ENCODE assay signal across 14 cellular contexts in genomic region chr3:94413721-94414106, GRCh38.
A peak's percentile ranks its signal among the peaks of the same experiment; 100 is the strongest.
DNase-seq lines count a peak whose midpoint lies in the region; ATAC-seq and TF ChIP-seq lines count a peak whose summit lies in the region.
"Had no signal": no experiment of that assay in that cellular context is flagged by ENCODE, and none has a peak within 500 bp of the region (broad histone marks: within the 10 kb centered on the region; RNA-seq: fewer than 3 reads in every experiment).

No MANE protein-coding gene starts in this region.

- H3K27me3 Mint-ChIP-seq in MCF 10A (ENCODE audit: insufficient read depth, unreplicated experiment) = no peaks in the 10 kb centered on the region
- H3K27me3 Mint-ChIP-seq in WTC11 (ENCODE audit: low read depth) = no peaks in the 10 kb centered on the region

- DNase-seq in MCF 10A (ENCODE audit: unreplicated experiment) (peak; percentile 47), breast epithelium (ENCODE audit: low spot score in 2 of 2) (no peak), WTC11 (ENCODE audit: low spot score) (no peak), fibroblast of the conjunctiva (ENCODE audit: low read depth) (peak; percentile 52), neuronal stem cell (ENCODE audit: low spot score) (no peak), NCI-H1092 (lab: John Stamatoyannopoulos, UW) (no peak)
- no peak for DNase-seq in NK-92 treated with Interleukin-12 subunit alpha and Interleukin-12 subunit beta, amount 100 ng/mL, for 24 hours (lab: John Stamatoyannopoulos, UW)
- DNase-seq: activated naive CD4-positive, alpha-beta T cell treated with Interleukin-2 at 50 U/mL for 16 hours; NCI-H187; ovary; SHP77 had no signal

- H3K9me3 ChIP-seq in breast epithelium (no peaks in the 10 kb centered on the region), neuronal stem cell (replicated peaks in 1 of 2; ENCODE audit: control insufficient read depth in 2 of 2, insufficient read depth in 1 of 2, low read depth in 1 of 2, low read length in 2 of 2) (peaks cover 0 to 4% of the 10 kb centered on the region in 2 donors)
- H3K9me3 ChIP-seq: ovary had no signal

- H3K27ac Mint-ChIP-seq in MCF 10A (ENCODE audit: low read depth, unreplicated experiment) = no peak overlapping the region
- peak overlapping the region; percentile 92 for H3K27ac Mint-ChIP-seq in WTC11

- H2BK12ac ChIP-seq in neuronal stem cell (ENCODE audit: low read length) = no peak overlapping the region

- no peak overlapping the region for H2AFZ ChIP-seq in neuronal stem cell (ENCODE audit: low read length)

- no peak overlapping the region for H2BK5ac ChIP-seq in neuronal stem cell (ENCODE audit: low read length)

- TF ChIP-seq CTCF in MCF 10A (IDR thresholded peaks at IDR 0.05; ENCODE audit: unreplicated experiment) (no peak), breast epithelium (IDR thresholded peaks at IDR 0.05) (no peak), WTC11 (IDR thresholded peaks at IDR 0.05) (no peak)

- H2AK5ac ChIP-seq in neuronal stem cell (ENCODE audit: low read depth, low read length) = no peak overlapping the region

- no peak overlapping the region for H3K4me2 ChIP-seq in neuronal stem cell (ENCODE audit: insufficient read depth, low read length, poor library complexity, severe bottlenecking)
- H3K4me2 ChIP-seq: KMS-11 had no signal

- no peak for ATAC-seq in WTC11
- ATAC-seq in HG03442 (IDR thresholded peaks at IDR 0.05; ENCODE audit: unreplicated experiment) = no peak

- no peak overlapping the region for H3K27ac ChIP-seq in breast epithelium
- H3K27ac ChIP-seq in neuronal stem cell (replicated peaks; ENCODE audit: low read length) = no peak overlapping the region
- H3K27ac ChIP-seq: 22Rv1, KMS-11, ovary had no signal

- no peak overlapping the region for H2BK120ac ChIP-seq in neuronal stem cell (ENCODE audit: low read depth, low read length)

- H3K27me3 ChIP-seq in breast epithelium (no peaks in the 10 kb centered on the region), neuronal stem cell (ENCODE audit: control insufficient read depth in 3 of 3, insufficient read depth in 3 of 3, low read depth in 1 of 3, low read length in 3 of 3) (peaks cover 0 to 2% (median 0%) of the 10 kb centered on the region in 3 experiments)
- H3K27me3 ChIP-seq: ovary had no signal

- H3K18ac ChIP-seq in neuronal stem cell (ENCODE audit: low read length) = no peak overlapping the region

- intact Hi-C loops in MCF 10A (cut with micrococcal nuclease) = no loop called here
- intact Hi-C loops in breast epithelium (cut with DNase I; ENCODE audit: low total_unique reads) = no loop called here

- WGBS in neuronal stem cell (ENCODE audit: extremely low coverage in 2 of 2, insufficient read length in 2 of 2, insufficient replicate concordance in 1 of 2), 2 donors = no CpG with 5 or more reads among the region's 2 CpGs

- H3K4me3 Mint-ChIP-seq in MCF 10A (ENCODE audit: unreplicated experiment) (no peak overlapping the region), WTC11 (no peak overlapping the region)

- no peak overlapping the region for H3K14ac ChIP-seq in neuronal stem cell (ENCODE audit: low read length)

- H3K4me1 ChIP-seq in breast epithelium = no peaks in the 10 kb centered on the region
- H3K4me1 ChIP-seq in neuronal stem cell (ENCODE audit: control insufficient read depth in 2 of 2, insufficient read depth in 1 of 2, low read depth in 1 of 2, low read length in 2 of 2) = peaks cover 0 to 2% of the 10 kb centered on the region in 2 donors

- no peak overlapping the region for H3K23ac ChIP-seq in neuronal stem cell (ENCODE audit: low read depth, low read length, poor library complexity)

- no peak overlapping the region for H3K9ac ChIP-seq in neuronal stem cell (ENCODE audit: low read depth, low read length, poor library complexity)
- H3K9ac ChIP-seq: KMS-11 had no signal

- H3K36me3 ChIP-seq in breast epithelium = no peaks in the 10 kb centered on the region
- H3K36me3 ChIP-seq in neuronal stem cell (replicated peaks in 1 of 2; ENCODE audit: control insufficient read depth in 2 of 2, insufficient read depth in 2 of 2, low read length in 2 of 2) = no peaks in the 10 kb centered on the region
- H3K36me3 ChIP-seq: ovary had no signal

- H3K4me1 Mint-ChIP-seq in MCF 10A (ENCODE audit: insufficient read depth, unreplicated experiment) (peaks cover 19% of the 10 kb centered on the region), WTC11 (peaks cover 31% of the 10 kb centered on the region)

- CTCF ChIA-PET in MCF 10A (lab: Yijun Ruan, JAX) = interaction anchor here (0.6 kb wide), 1 partner anchor 398 kb away, joined by 4 read pairs; no protein-coding TSS in a partner anchor
- CTCF ChIA-PET in WTC11 (lab: Charles Lee) = no interaction called here

- H3K36me3 Mint-ChIP-seq in MCF 10A (ENCODE audit: insufficient read depth, unreplicated experiment) = no peaks in the 10 kb centered on the region
- no peaks in the 10 kb centered on the region; the same call in 1 of the 2 replicates for H3K36me3 Mint-ChIP-seq in WTC11

- H3K79me1 ChIP-seq in neuronal stem cell (ENCODE audit: low read depth, low read length) = no peaks in the 10 kb centered on the region

- BruUV-seq in MCF 10A (replicated peaks; lab: Mats Ljungman, UMichigan) = no TSS peak

- no peak overlapping the region for H4K91ac ChIP-seq in neuronal stem cell (ENCODE audit: low read depth, low read length, poor library complexity)

- H3K4me3 ChIP-seq in breast epithelium (no peak overlapping the region), neuronal stem cell (ENCODE audit: low read length in 2 of 2) (no peak overlapping the region)
- H3K4me3 ChIP-seq: ovary had no signal

- POLR2A ChIA-PET in MCF 10A (lab: Yijun Ruan, JAX) (interaction anchor here (0.6 to 0.7 kb wide), 2 partner anchors 20 to 829 kb away, joined by 3 read pairs; no protein-coding TSS in a partner anchor), WTC11 (lab: Charles Lee) (no interaction called here)

- no peak for TF ChIP-seq POLR2A in breast epithelium (IDR thresholded peaks at IDR 0.05)

- H2BK15ac ChIP-seq in neuronal stem cell (ENCODE audit: low read length) = no peak overlapping the region

- H3K9me3 Mint-ChIP-seq in MCF 10A (ENCODE audit: unreplicated experiment) = no peaks in the 10 kb centered on the region
- peaks cover 8% of the 10 kb centered on the region for H3K9me3 Mint-ChIP-seq in WTC11

- no peak overlapping the region for H4K8ac ChIP-seq in neuronal stem cell (ENCODE audit: low read depth, low read length)

- no peak overlapping the region for H3K4ac ChIP-seq in neuronal stem cell (ENCODE audit: low read length)

TF ChIP-seq in WTC11, 78 proteins besides CTCF, POLR2A, EP300 and RAD21 (continues in another document):
- no peak for TF ChIP-seq ZNF396 (CRISPR knock-in tag; IDR thresholded peaks at IDR 0.05; ENCODE audit: borderline replicate concordance)
- TF ChIP-seq PRDM15 (CRISPR knock-in tag; IDR thresholded peaks at IDR 0.05) = no peak
- no peak for TF ChIP-seq AR (CRISPR knock-in tag; IDR thresholded peaks at IDR 0.05)

Comparison
In these comparisons a context has a peak if more than half of its experiments do, and no peak if none do; other contexts are left out.
1. DNase-seq: peak in MCF 10A (single experiment) and fibroblast of the conjunctiva (single experiment); none in breast epithelium (0 of 2), WTC11 (single experiment), neuronal stem cell (single experiment), NK-92 treated with Interleukin-12 subunit alpha and Interleukin-12 subunit beta, amount 100 ng/mL, for 24 hours (single experiment) and NCI-H1092 (single experiment).